Comparison of ENCODE assay signal across 17 cellular contexts in the genomic region with DNA sequence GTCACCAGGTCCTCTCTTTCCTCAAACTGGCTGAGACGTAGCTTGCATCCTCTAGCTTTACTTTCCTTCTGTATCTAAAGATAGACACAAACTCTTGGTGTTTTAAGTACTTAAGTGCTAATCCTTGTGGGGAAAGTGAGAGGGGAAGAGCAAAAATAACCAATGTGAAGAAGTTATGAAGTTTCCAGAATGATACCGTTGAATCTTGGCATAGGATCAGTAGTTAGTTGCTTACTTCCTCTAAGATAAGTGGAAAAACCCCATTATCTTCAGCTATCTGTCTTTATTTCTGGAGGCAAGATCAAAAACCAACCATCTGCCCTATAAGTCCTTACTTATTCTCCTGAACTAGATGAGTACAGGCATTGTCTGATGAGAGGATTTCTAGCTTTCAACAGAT. TPM values are rescaled to one million over a fixed set of nuclear protein-coding genes. Genes with fewer than 3 reads are reported as not detected.
DNase-seq lines count a peak whose midpoint lies in the region; ATAC-seq and TF ChIP-seq lines count a peak whose summit lies in the region.
"Had no signal": no experiment of that assay in that cellular context is flagged by ENCODE, and none has a peak within 500 bp of the region (broad histone marks: within the 10 kb centered on the region; RNA-seq: fewer than 3 reads in every experiment).

No MANE protein-coding gene starts in this region.

- H3K4ac ChIP-seq in mesenchymal stem cell (ENCODE audit: low read depth in 1 of 2, low read length in 2 of 2) = no peak overlapping the region

- no peak overlapping the region for H4K91ac ChIP-seq in mesenchymal stem cell (ENCODE audit: low read length)

- no peak overlapping the region for H3K14ac ChIP-seq in mesenchymal stem cell (ENCODE audit: low read length in 2 of 2)

- no peaks in the 10 kb centered on the region for H3K27me3 ChIP-seq in mesenchymal stem cell (ENCODE audit: control insufficient read depth in 1 of 2, insufficient read depth in 1 of 2, low read length in 2 of 2)
- H3K27me3 ChIP-seq: neural progenitor cell, SJSA1, testis had no signal

- H2BK5ac ChIP-seq in mesenchymal stem cell (ENCODE audit: low read depth, low read length, poor library complexity, severe bottlenecking) = no peak overlapping the region

- ATAC-seq in activated naive CD8-positive, alpha-beta T cell treated with anti-CD3 and anti-CD28 coated beads, Interleukin-2, amount 50 U/mL, for 24 hours = no peak
- no peak for ATAC-seq in stimulated activated naive B cell treated with anti-CD40 and anti-IgM and Interleukin-4, amounts not matched to agents 10 μg/mL and 1 μg/mL and 100 μg/mL, for 72 hours (replicated peaks)
- ATAC-seq: esophagus mucosa, PC-3 had no signal

- H2AK5ac ChIP-seq in mesenchymal stem cell (ENCODE audit: low read length, severe bottlenecking) = no peak overlapping the region

- no peak for TF ChIP-seq CTCF in CD14-positive monocyte (IDR thresholded peaks at IDR 0.05)

- H3K79me1 ChIP-seq in mesenchymal stem cell (replicated peaks; ENCODE audit: low read length, poor library complexity, severe bottlenecking) = peaks cover 7% of the 10 kb centered on the region

- no peak overlapping the region for H3K23ac ChIP-seq in mesenchymal stem cell (ENCODE audit: low read length in 2 of 2)

- no peaks in the 10 kb centered on the region for H3K36me3 ChIP-seq in mesenchymal stem cell (ENCODE audit: control insufficient read depth in 1 of 2, insufficient read depth in 2 of 2, low read depth in 1 of 2, low read length in 2 of 2)
- H3K36me3 ChIP-seq: neural progenitor cell, SJSA1 had no signal

- H2BK120ac ChIP-seq in mesenchymal stem cell (ENCODE audit: low read depth, low read length) = no peak overlapping the region

- H3K9me3 ChIP-seq in mesenchymal stem cell (ENCODE audit: control insufficient read depth, low read length) = no peaks in the 10 kb centered on the region
- H3K9me3 ChIP-seq: SJSA1, testis had no signal

- H3K18ac ChIP-seq in mesenchymal stem cell (ENCODE audit: low read depth in 1 of 2, low read length in 2 of 2) = no peak overlapping the region

- H2BK12ac ChIP-seq in mesenchymal stem cell (ENCODE audit: low read length in 2 of 2) = no peak overlapping the region

- no peaks in the 10 kb centered on the region for H3K9me3 Mint-ChIP-seq in CD14-positive monocyte
- H3K9me3 Mint-ChIP-seq in activated naive CD8-positive, alpha-beta T cell treated with anti-CD3 and anti-CD28 coated beads, Interleukin-2, amount 50 U/mL, for 24 hours = peaks cover 5% of the 10 kb centered on the region
- no peaks in the 10 kb centered on the region for H3K9me3 Mint-ChIP-seq in stimulated activated naive B cell treated with anti-CD40 and anti-IgM and Interleukin-4, amounts not matched to agents 10 μg/mL and 1 μg/mL and 100 μg/mL, for 72 hours
- H3K9me3 Mint-ChIP-seq: neural progenitor cell had no signal

- H2AFZ ChIP-seq in mesenchymal stem cell (ENCODE audit: low read depth, low read length) = no peak overlapping the region
- H2AFZ ChIP-seq: neural progenitor cell had no signal

- peaks cover 7% of the 10 kb centered on the region for H3K4me1 ChIP-seq in mesenchymal stem cell (ENCODE audit: control insufficient read depth, insufficient read depth, low read depth, low read length)
- H3K4me1 ChIP-seq: testis had no signal

- 80% methylated on average over 1 of the region's 2 CpGs for WGBS in mesenchymal stem cell

- peaks cover 0 to 4% (median 0%) of the 10 kb centered on the region in 3 donors for H3K27me3 Mint-ChIP-seq in CD14-positive monocyte (ENCODE audit: low read depth in 3 of 3)
- H3K27me3 Mint-ChIP-seq in activated naive CD8-positive, alpha-beta T cell treated with anti-CD3 and anti-CD28 coated beads, Interleukin-2, amount 50 U/mL, for 24 hours = no peaks in the 10 kb centered on the region
- H3K27me3 Mint-ChIP-seq in stimulated activated naive B cell treated with anti-CD40 and anti-IgM and Interleukin-4, amounts not matched to agents 10 μg/mL and 1 μg/mL and 100 μg/mL, for 72 hours = peaks cover 0 to 4% of the 10 kb centered on the region in 2 donors

- no peak overlapping the region for H2BK15ac ChIP-seq in mesenchymal stem cell (ENCODE audit: low read depth, poor library complexity, severe bottlenecking)

- H3K4me2 ChIP-seq in mesenchymal stem cell (ENCODE audit: low read length, poor library complexity, severe bottlenecking) = no peak overlapping the region
- H3K4me2 ChIP-seq: neural progenitor cell had no signal

- H3K9ac ChIP-seq in mesenchymal stem cell (ENCODE audit: low read length) = no peak overlapping the region
- H3K9ac ChIP-seq: neural progenitor cell had no signal

- peaks cover 3 to 9% of the 10 kb centered on the region in 2 donors for H3K36me3 Mint-ChIP-seq in CD14-positive monocyte
- peaks cover 2% of the 10 kb centered on the region for H3K36me3 Mint-ChIP-seq in activated naive CD8-positive, alpha-beta T cell treated with anti-CD3 and anti-CD28 coated beads, Interleukin-2, amount 50 U/mL, for 24 hours (ENCODE audit: low read depth)
- no peaks in the 10 kb centered on the region for H3K36me3 Mint-ChIP-seq in stimulated activated naive B cell treated with anti-CD40 and anti-IgM and Interleukin-4, amounts not matched to agents 10 μg/mL and 1 μg/mL and 100 μg/mL, for 72 hours
- H3K36me3 Mint-ChIP-seq: neural progenitor cell had no signal

- no peak overlapping the region for H4K8ac ChIP-seq in mesenchymal stem cell (ENCODE audit: low read length)

- DNase-seq in CD14-positive monocyte (ENCODE audit: low spot score) (no peak), Kasumi-1 (lab: John Stamatoyannopoulos, UW) (peak; percentile 30 to 42), mesenchymal stem cell (peak; percentile 43), NCI-H2171 treated with DMSO at 0.1 percent for 48 hours (lab: John Stamatoyannopoulos, UW) (no peak)
- DNase-seq in activated naive CD8-positive, alpha-beta T cell treated with anti-CD3 and anti-CD28 coated beads, Interleukin-2, amount 50 U/mL, for 24 hours = no peak
- no peak for DNase-seq in stimulated activated naive B cell treated with anti-CD40 and anti-IgM and Interleukin-4, amounts not matched to agents 10 μg/mL and 1 μg/mL and 100 μg/mL, for 72 hours
- DNase-seq in activated naive CD4-positive, alpha-beta T cell treated with Interleukin-2 at 50 U/mL for 16 hours = no peak
- DNase-seq: EL, Karpas-422, NCI-H1417 treated with DMSO at 0.1 percent for 48 hours, NCI-H2171, NCI-H69, PC-3, testis had no signal

- H3K27ac ChIP-seq in mesenchymal stem cell (ENCODE audit: low read length, poor library complexity, severe bottlenecking) = no peak overlapping the region
- H3K27ac ChIP-seq: neural progenitor cell, SJSA1, testis had no signal

- H3K4me1 Mint-ChIP-seq in CD14-positive monocyte = peaks cover 70% of the 10 kb centered on the region
- H3K4me1 Mint-ChIP-seq in activated naive CD8-positive, alpha-beta T cell treated with anti-CD3 and anti-CD28 coated beads, Interleukin-2, amount 50 U/mL, for 24 hours = peaks cover 25% of the 10 kb centered on the region
- peaks cover 6% of the 10 kb centered on the region in 2 donors for H3K4me1 Mint-ChIP-seq in stimulated activated naive B cell treated with anti-CD40 and anti-IgM and Interleukin-4, amounts not matched to agents 10 μg/mL and 1 μg/mL and 100 μg/mL, for 72 hours
- H3K4me1 Mint-ChIP-seq: neural progenitor cell had no signal

- H3K4me3 Mint-ChIP-seq in CD14-positive monocyte = peak overlapping the region; percentile 18 to 42
- H3K4me3 Mint-ChIP-seq in activated naive CD8-positive, alpha-beta T cell treated with anti-CD3 and anti-CD28 coated beads, Interleukin-2, amount 50 U/mL, for 24 hours = no peak overlapping the region
- H3K4me3 Mint-ChIP-seq in stimulated activated naive B cell treated with anti-CD40 and anti-IgM and Interleukin-4, amounts not matched to agents 10 μg/mL and 1 μg/mL and 100 μg/mL, for 72 hours = no peak overlapping the region
- H3K4me3 Mint-ChIP-seq: neural progenitor cell had no signal

- intact Hi-C loops in CD14-positive monocyte (cut with micrococcal nuclease) = loop anchor here (1.0 to 10.0 kb wide), 6 partner anchors 10 to 265 kb away; a partner anchor contains a TSS

- H3K4me3 ChIP-seq in mesenchymal stem cell (ENCODE audit: insufficient read depth in 1 of 2, low read depth in 1 of 2, low read length in 2 of 2) = no peak overlapping the region
- H3K4me3 ChIP-seq: neural progenitor cell, SJSA1, testis had no signal

- peak overlapping the region; percentile 87 to 95 (median 93) for H3K27ac Mint-ChIP-seq in CD14-positive monocyte
- peak overlapping the region; percentile 8 for H3K27ac Mint-ChIP-seq in activated naive CD8-positive, alpha-beta T cell treated with anti-CD3 and anti-CD28 coated beads, Interleukin-2, amount 50 U/mL, for 24 hours
- no peak overlapping the region for H3K27ac Mint-ChIP-seq in stimulated activated naive B cell treated with anti-CD40 and anti-IgM and Interleukin-4, amounts not matched to agents 10 μg/mL and 1 μg/mL and 100 μg/mL, for 72 hours

RNA-seq across cellular contexts. Expression of a gene that starts 10.6 kb away (rescaled TPM):
- polyA plus RNA-seq in CD14-positive monocyte = 10 to 100 TPM; 35.8 to 38.0 TPM
- 42.4 TPM for polyA plus RNA-seq in mesenchymal stem cell (2013, experiment 1 of 2)
- polyA plus RNA-seq in mesenchymal stem cell (2013, experiment 2 of 2) = 39.5 TPM

Comparison
In these comparisons a context has a peak if more than half of its experiments do, and no peak if none do; other contexts are left out.
1. DNase-seq: peak in Kasumi-1 (2 of 2) and mesenchymal stem cell (single experiment); none in CD14-positive monocyte (single experiment), activated naive CD8-positive, alpha-beta T cell treated with anti-CD3 and anti-CD28 coated beads, Interleukin-2, amount 50 U/mL, for 24 hours (single experiment), NCI-H2171 treated with DMSO at 0.1 percent for 48 hours (single experiment), stimulated activated naive B cell treated with anti-CD40 and anti-IgM and Interleukin-4, amounts not matched to agents 10 μg/mL and 1 μg/mL and 100 μg/mL, for 72 hours (single experiment) and activated naive CD4-positive, alpha-beta T cell treated with Interleukin-2 at 50 U/mL for 16 hours (single experiment).
2. H3K4me3 Mint-ChIP-seq: peak in CD14-positive monocyte (2 of 2); none in activated naive CD8-positive, alpha-beta T cell treated with anti-CD3 and anti-CD28 coated beads, Interleukin-2, amount 50 U/mL, for 24 hours (single experiment) and stimulated activated naive B cell treated with anti-CD40 and anti-IgM and Interleukin-4, amounts not matched to agents 10 μg/mL and 1 μg/mL and 100 μg/mL, for 72 hours (0 of 2).